In the genomic region with DNA sequence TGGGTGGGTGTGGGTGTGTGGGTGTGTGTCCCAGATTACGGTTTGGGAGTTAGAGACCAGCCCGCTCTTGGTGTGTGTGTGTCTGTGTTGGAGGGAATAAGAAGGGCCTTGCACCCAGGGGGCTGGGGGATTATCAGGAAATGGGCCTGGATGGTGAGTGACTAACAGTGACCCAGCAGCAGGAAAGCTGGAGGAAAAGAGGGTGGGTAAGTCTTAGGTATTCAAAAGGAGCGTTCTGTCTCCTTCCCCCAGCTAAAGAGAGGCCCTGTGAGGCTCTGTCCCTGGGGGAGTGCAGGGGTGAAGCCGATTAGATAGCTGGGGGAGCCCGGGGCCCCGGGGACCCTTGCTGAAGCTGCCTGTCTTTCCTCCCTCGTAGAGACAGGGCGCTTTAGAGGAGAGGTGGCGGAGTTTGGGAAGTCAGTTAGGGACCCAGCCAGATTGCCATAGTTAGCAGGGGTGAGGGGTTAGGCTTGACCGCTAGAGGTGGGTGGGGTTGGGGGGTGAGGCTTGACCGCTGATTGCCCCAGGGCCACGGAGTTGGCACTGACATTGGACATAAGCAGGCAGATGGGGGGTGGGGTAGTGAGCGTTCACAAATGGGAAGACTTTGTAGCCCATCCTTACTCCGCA, we compare ENCODE assay signal across 11 cellular contexts. TPM values are rescaled to one million over a fixed set of nuclear protein-coding genes. Genes with fewer than 3 reads are reported as not detected.
DNase-seq lines count a peak whose midpoint lies in the region; ATAC-seq and TF ChIP-seq lines count a peak whose summit lies in the region.
"Had no signal": no experiment of that assay in that cellular context is flagged by ENCODE, and none has a peak within 500 bp of the region (broad histone marks: within the 10 kb centered on the region; RNA-seq: fewer than 3 reads in every experiment).

No MANE protein-coding gene starts in this region.

- no peaks in the 10 kb centered on the region; the same call in 1 of the 2 replicates for H3K9me3 ChIP-seq in AG04450 (ENCODE audit: control insufficient read depth, insufficient read depth, low read length)
- no peaks in the 10 kb centered on the region for H3K9me3 ChIP-seq in NT2/D1 (ENCODE audit: insufficient read depth, low read length)
- no peaks in the 10 kb centered on the region for H3K9me3 ChIP-seq in duodenal mucosa (ENCODE audit: control insufficient read depth in 1 of 2, low read length in 2 of 2)
- no peaks in the 10 kb centered on the region for H3K9me3 ChIP-seq in effector memory CD4-positive, alpha-beta T cell (ENCODE audit: control insufficient read depth, low read length)

- H3K27ac ChIP-seq in AG04450 (ENCODE audit: low read depth, low read length), result no peak overlapping the region
- H3K27ac ChIP-seq in duodenal mucosa (ENCODE audit: low read depth, low read length), result peak overlapping the region; percentile 58
- no peak overlapping the region for H3K27ac ChIP-seq in effector memory CD4-positive, alpha-beta T cell (ENCODE audit: insufficient read depth, low read length, poor library complexity, severe bottlenecking)

- H3K27me3 ChIP-seq in AG04450 (ENCODE audit: control insufficient read depth, insufficient read depth, low read length) (no peaks in the 10 kb centered on the region), NT2/D1 (ENCODE audit: insufficient read depth, insufficient read length) (peaks cover 63% of the 10 kb centered on the region), duodenal mucosa (ENCODE audit: control insufficient read depth in 1 of 2, insufficient read depth in 2 of 2, low read length in 2 of 2) (no peaks in the 10 kb centered on the region)
- no peaks in the 10 kb centered on the region for H3K27me3 ChIP-seq in effector memory CD4-positive, alpha-beta T cell (replicated peaks; ENCODE audit: control insufficient read depth, insufficient read depth, low read length, poor library complexity, severe bottlenecking)

- H3K27me3 Mint-ChIP-seq in naive B cell, result peaks cover 7 to 26% (median 21%) of the 10 kb centered on the region in 3 donors
- H3K27me3 Mint-ChIP-seq in activated CD4-positive, alpha-beta T cell treated with anti-CD3 and anti-CD28 coated beads, Interleukin-2, amount 10 ng/mL, durations not matched to agents 24 days and 14 days, result peaks cover 51% of the 10 kb centered on the region

- no peaks in the 10 kb centered on the region for H3K9me3 Mint-ChIP-seq in naive B cell
- no peaks in the 10 kb centered on the region for H3K9me3 Mint-ChIP-seq in activated CD4-positive, alpha-beta T cell treated with anti-CD3 and anti-CD28 coated beads, Interleukin-2, amount 10 ng/mL, durations not matched to agents 24 days and 14 days
- H3K9me3 Mint-ChIP-seq: effector memory CD8-positive, alpha-beta T cell; T-helper 1 cell treated with Interleukin-12 subunit alpha and Interleukin-12 subunit beta and Interleukin-4 antibody, amounts not matched to agents 30 μg/mL and 1 μg/mL, for 36 hours had no signal

- H3K36me3 ChIP-seq in NT2/D1 (ENCODE audit: insufficient read depth, insufficient read length, low read length), result peaks cover 13% of the 10 kb centered on the region
- peaks cover 5 to 7% of the 10 kb centered on the region in 2 donors for H3K36me3 ChIP-seq in duodenal mucosa (ENCODE audit: control insufficient read depth in 1 of 2, insufficient read depth in 2 of 2, low read length in 2 of 2)
- H3K36me3 ChIP-seq in effector memory CD4-positive, alpha-beta T cell (ENCODE audit: control insufficient read depth, insufficient read depth, low read length), result no peaks in the 10 kb centered on the region

- CTCF ChIA-PET in AG04450 (lab: Charles Lee), result interaction anchor here (0.8 to 6.5 kb wide), 6 partner anchors 17 to 91 kb away, joined by 3 to 40 read pairs (median 4); no protein-coding TSS in a partner anchor

- ATAC-seq in naive B cell (ENCODE audit: low read depth in 2 of 2) (no peak), HG03378 (IDR thresholded peaks at IDR 0.05; ENCODE audit: unreplicated experiment) (no peak)
- ATAC-seq: effector memory CD8-positive, alpha-beta T cell had no signal

- H3K27ac Mint-ChIP-seq in naive B cell, result peak overlapping the region in 2 of 6 donors; percentile 61 to 93
- no peak overlapping the region for H3K27ac Mint-ChIP-seq in activated CD4-positive, alpha-beta T cell treated with anti-CD3 and anti-CD28 coated beads, Interleukin-2, amount 10 ng/mL, durations not matched to agents 24 days and 14 days

- peak overlapping the region; percentile 74 for H3K4me3 ChIP-seq in AG04450 (ENCODE audit: low read depth, low read length)
- peak overlapping the region; percentile 15 for H3K4me3 ChIP-seq in NT2/D1 (ENCODE audit: insufficient read length, low read depth)
- H3K4me3 ChIP-seq in duodenal mucosa (ENCODE audit: low read depth in 1 of 2, low read length in 2 of 2), result peak overlapping the region; percentile 85 to 92
- no peak overlapping the region for H3K4me3 ChIP-seq in effector memory CD4-positive, alpha-beta T cell (ENCODE audit: insufficient read depth, low read depth, low read length, poor library complexity, severe bottlenecking)

- H3K9ac ChIP-seq in NT2/D1 (ENCODE audit: insufficient read length, low read depth), result peak overlapping the region; percentile 21
- H3K9ac ChIP-seq in duodenal mucosa (ENCODE audit: low read depth in 1 of 2, low read length in 2 of 2), result peak overlapping the region; percentile 68 to 71

- intact Hi-C loops in activated CD4-positive, alpha-beta T cell treated with anti-CD3 and anti-CD28 coated beads, Interleukin-2, amount 10 ng/mL, durations not matched to agents 24 days and 14 days (cut with micrococcal nuclease), result no loop called here

- DNase-seq in AG04450 (ENCODE audit: low read depth, low spot score) (no peak), NT2/D1 (ENCODE audit: low read depth, low spot score) (no peak), naive B cell (no peak), NCI-H345 treated with DMSO at 0.1 percent for 48 hours (lab: John Stamatoyannopoulos, UW; ENCODE audit: unreplicated experiment) (no peak)
- DNase-seq in activated CD4-positive, alpha-beta T cell treated with anti-CD3 and anti-CD28 coated beads, Interleukin-2, amount 10 ng/mL, durations not matched to agents 24 days and 14 days, result no peak
- no peak for DNase-seq in effector memory CD4-positive, alpha-beta T cell
- DNase-seq: effector memory CD8-positive, alpha-beta T cell; NCI-H1092 treated with DMSO at 0.1 percent for 48 hours had no signal

- TF ChIP-seq CTCF in AG04450 (IDR thresholded peaks at IDR 0.05; ENCODE audit: low read depth, low read length), result no peak

- H3K4me3 Mint-ChIP-seq in naive B cell, result peak overlapping the region in 7 of 8 donors; percentile 47 to 96 (median 93)
- no peak overlapping the region for H3K4me3 Mint-ChIP-seq in activated CD4-positive, alpha-beta T cell treated with anti-CD3 and anti-CD28 coated beads, Interleukin-2, amount 10 ng/mL, durations not matched to agents 24 days and 14 days

- peaks cover 13 to 23% (median 22%) of the 10 kb centered on the region in 3 donors for H3K4me1 Mint-ChIP-seq in naive B cell
- H3K4me1 Mint-ChIP-seq in activated CD4-positive, alpha-beta T cell treated with anti-CD3 and anti-CD28 coated beads, Interleukin-2, amount 10 ng/mL, durations not matched to agents 24 days and 14 days, result peaks cover 10% of the 10 kb centered on the region

- POLR2A ChIA-PET in AG04450 (lab: Yijun Ruan, JAX), result interaction anchor here (0.5 to 1.0 kb wide), 2 partner anchors 33 to 541 kb away, joined by 3 to 4 read pairs; no protein-coding TSS in a partner anchor

- peaks cover 18% of the 10 kb centered on the region for H3K4me1 ChIP-seq in NT2/D1 (ENCODE audit: insufficient read depth, insufficient read length)
- H3K4me1 ChIP-seq in duodenal mucosa (ENCODE audit: control insufficient read depth in 1 of 2, insufficient read depth in 2 of 2, low read length in 2 of 2), result peaks cover 54 to 56% of the 10 kb centered on the region in 2 donors
- peaks cover 8% of the 10 kb centered on the region for H3K4me1 ChIP-seq in effector memory CD4-positive, alpha-beta T cell (ENCODE audit: control insufficient read depth, insufficient read depth, low read length, poor library complexity, severe bottlenecking)

- no peaks in the 10 kb centered on the region for H3K36me3 Mint-ChIP-seq in naive B cell
- H3K36me3 Mint-ChIP-seq in activated CD4-positive, alpha-beta T cell treated with anti-CD3 and anti-CD28 coated beads, Interleukin-2, amount 10 ng/mL, durations not matched to agents 24 days and 14 days (ENCODE audit: low read depth), result peaks cover 1% of the 10 kb centered on the region

RNA-seq across cellular contexts. Expression of a gene that starts 1.5 kb away (rescaled TPM):
- 26.6 and 37.0 TPM in 2 replicates for polyA plus RNA-seq in AG04450 (2011; rRNA removed)
- polyA minus RNA-seq in AG04450 (2011; rRNA and poly(A)+ RNA removed), result 17.3 and 23.6 TPM in 2 replicates
- polyA plus RNA-seq in naive B cell (ENCODE audit: low read depth in 6 of 6), result 1 to 10 TPM in 4 of 6 donors, under 1 TPM in 1, not detected in 1; 0.60 to 3.0 (median 1.4) TPM
- total RNA-seq in activated CD4-positive, alpha-beta T cell treated with anti-CD3 and anti-CD28 coated beads, Interleukin-2, amount 10 ng/mL, durations not matched to agents 24 days and 14 days, result 2.3 and 3.2 TPM in 2 replicates

RNA-seq across cellular contexts. Expression of a gene that starts 27.6 kb away (rescaled TPM):
- polyA plus RNA-seq in AG04450 (2011; rRNA removed) (0.05 TPM in 1 of 2 replicates, not detected in the other), naive B cell (ENCODE audit: low read depth in 6 of 6) (not detected)
- not detected in 2 replicates for polyA minus RNA-seq in AG04450 (2011; rRNA and poly(A)+ RNA removed)
- 0.14 TPM in 1 of 2 replicates, not detected in the other for total RNA-seq in activated CD4-positive, alpha-beta T cell treated with anti-CD3 and anti-CD28 coated beads, Interleukin-2, amount 10 ng/mL, durations not matched to agents 24 days and 14 days
